13 cellular contexts compared by ENCODE assay signal in genomic region chr1:180580237-180580636, GRCh38. TPM values are rescaled to one million over a fixed set of nuclear protein-coding genes. Genes with fewer than 3 reads are reported as not detected.
A peak's percentile ranks its signal among the peaks of the same experiment; 100 is the strongest.
DNase-seq lines count a peak whose midpoint lies in the region; ATAC-seq and TF ChIP-seq lines count a peak whose summit lies in the region.
"Had no signal": no experiment of that assay in that cellular context is flagged by ENCODE, and none has a peak within 500 bp of the region (broad histone marks: within the 10 kb centered on the region; RNA-seq: fewer than 3 reads in every experiment).

No MANE protein-coding gene starts in this region.

- ATAC-seq in mucosa of descending colon (peak; percentile 44), HG03565 (IDR thresholded peaks at IDR 0.05; ENCODE audit: unreplicated experiment) (no peak)
- ATAC-seq: left ventricle myocardium superior; stimulated activated naive CD8-positive, alpha-beta T cell treated with anti-CD3 and anti-CD28 coated beads, Interleukin-15, Interleukin-2, amounts not matched to agents 100 U/mL and 50 U/mL, for 24 hours; T-helper 17 cell had no signal

- H3K36me3 ChIP-seq in MG63 (no peaks in the 10 kb centered on the region), mucosa of descending colon (ENCODE audit: low read depth) (no peaks in the 10 kb centered on the region)

- no peak overlapping the region for H3K4me3 Mint-ChIP-seq in glutamatergic neuron (ENCODE audit: unreplicated experiment)
- H3K4me3 Mint-ChIP-seq: T-helper 17 cell had no signal

- H3K9me3 ChIP-seq in MG63 = peaks cover 8% of the 10 kb centered on the region
- no peaks in the 10 kb centered on the region for H3K9me3 ChIP-seq in mucosa of descending colon

- no peak overlapping the region for H3K27ac Mint-ChIP-seq in glutamatergic neuron (ENCODE audit: unreplicated experiment)
- H3K27ac Mint-ChIP-seq: T-helper 17 cell had no signal

- no peaks in the 10 kb centered on the region for H3K27me3 Mint-ChIP-seq in glutamatergic neuron (ENCODE audit: unreplicated experiment)

- no peak overlapping the region for H3K4me3 ChIP-seq in MG63
- H3K4me3 ChIP-seq in mucosa of descending colon = no peak overlapping the region

- no peaks in the 10 kb centered on the region for H3K36me3 Mint-ChIP-seq in glutamatergic neuron (ENCODE audit: unreplicated experiment)

- intact Hi-C loops in mucosa of descending colon (cut with DNase I, micrococcal nuclease) = no loop called here

- H3K4me1 ChIP-seq in mucosa of descending colon (ENCODE audit: low read depth) = no peaks in the 10 kb centered on the region

- H3K27me3 ChIP-seq in MG63 = no peaks in the 10 kb centered on the region

- DNase-seq in DMS79 (lab: John Stamatoyannopoulos, UW) (peak; percentile 22), MG63 (peak; percentile 26), dermis blood vessel endothelial cell (peak; percentile 20), mucosa of descending colon (no peak), glutamatergic neuron (no peak), GOT3 (lab: John Stamatoyannopoulos, UW) (no peak)
- no peak for DNase-seq in stimulated activated naive CD4-positive, alpha-beta T cell (lab: John Stamatoyannopoulos, UW)
- DNase-seq: effector CD4-positive, alpha-beta T cell; left ventricle myocardium superior; NCI-H1694 treated with DMSO at 0.1 percent for 48 hours; stimulated activated naive CD8-positive, alpha-beta T cell treated with anti-CD3 and anti-CD28 coated beads, Interleukin-15, Interleukin-2, amounts not matched to agents 100 U/mL and 50 U/mL, for 24 hours; T-helper 17 cell had no signal

- TF ChIP-seq CTCF in mucosa of descending colon (IDR thresholded peaks at IDR 0.05) (no peak), glutamatergic neuron (IDR thresholded peaks at IDR 0.05; ENCODE audit: partially characterized antibody, unreplicated experiment) (no peak)

- H3K4me1 Mint-ChIP-seq in glutamatergic neuron (ENCODE audit: low read depth, unreplicated experiment) = peaks cover 8% of the 10 kb centered on the region
- H3K4me1 Mint-ChIP-seq: T-helper 17 cell had no signal

- H3K9me3 Mint-ChIP-seq in glutamatergic neuron (ENCODE audit: unreplicated experiment) = no peaks in the 10 kb centered on the region

RNA-seq across cellular contexts. Expression of gene OVAAL, which starts 21.5 kb away (rescaled TPM):
- total RNA-seq in MG63 (2014; rRNA removed; shearing (Covaris generic); ENCODE audit: low replicate concordance) = not detected in 2 replicates
- total RNA-seq in dermis blood vessel endothelial cell (not detected in 2 replicates), mucosa of descending colon (not detected), glutamatergic neuron (ENCODE audit: unreplicated experiment) (not detected)
- total RNA-seq: T-helper 17 cell had no signal

RNA-seq across cellular contexts. Expression of gene XPR1, which starts 51.6 kb away (rescaled TPM):
- total RNA-seq in MG63 (2014; rRNA removed; shearing (Covaris generic); ENCODE audit: low replicate concordance) = 12.8 and 15.4 TPM in 2 replicates
- total RNA-seq in dermis blood vessel endothelial cell (26.0 and 34.9 TPM in 2 replicates), mucosa of descending colon (10 to 100 TPM; 31.6 to 64.9 (median 34.6) TPM), glutamatergic neuron (ENCODE audit: unreplicated experiment) (62.1 TPM)

Comparison
In these comparisons a context has a peak if more than half of its experiments do, and no peak if none do; other contexts are left out.
1. DNase-seq: peak in DMS79 (single experiment), MG63 (single experiment) and dermis blood vessel endothelial cell (single experiment); none in mucosa of descending colon (0 of 3), glutamatergic neuron (single experiment), stimulated activated naive CD4-positive, alpha-beta T cell (0 of 6) and GOT3 (single experiment).